11 cellular contexts compared by ENCODE assay signal in the genomic region with DNA sequence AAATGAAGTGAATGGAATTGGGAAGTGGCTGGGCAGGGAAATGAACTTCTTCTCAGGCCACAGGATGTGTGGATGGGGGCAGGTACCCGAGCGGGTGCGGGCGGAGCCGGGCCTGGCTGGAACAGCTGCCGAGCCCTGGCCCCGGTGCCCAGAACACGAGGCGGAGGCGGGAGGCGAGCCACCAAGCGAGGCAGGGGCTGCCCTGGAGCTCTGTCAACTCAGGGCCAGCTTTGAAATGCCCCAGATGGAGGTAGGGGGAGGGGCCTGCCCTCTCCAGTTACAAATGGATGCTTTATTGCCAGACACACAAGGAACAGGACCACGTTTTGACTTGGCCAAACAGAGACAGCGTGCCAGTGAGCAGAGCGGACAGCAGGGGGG.
A peak's percentile ranks its signal among the peaks of the same experiment; 100 is the strongest.
DNase-seq lines count a peak whose midpoint lies in the region; ATAC-seq and TF ChIP-seq lines count a peak whose summit lies in the region.
"Had no signal": no experiment of that assay in that cellular context is flagged by ENCODE, and none has a peak within 500 bp of the region (broad histone marks: within the 10 kb centered on the region; RNA-seq: fewer than 3 reads in every experiment).

No MANE protein-coding gene starts in this region.

- ATAC-seq in GM21619 (IDR thresholded peaks at IDR 0.05; ENCODE audit: unreplicated experiment) = no peak
- ATAC-seq: HCT116 had no signal

- H3K9me2 ChIP-seq in hepatocyte (replicated peaks; ENCODE audit: insufficient read depth) = no peaks in the 10 kb centered on the region

- no peak overlapping the region for H2AFZ ChIP-seq in hepatocyte

- H3K27me3 ChIP-seq in hepatocyte (no peaks in the 10 kb centered on the region), skeletal muscle satellite cell (ENCODE audit: control insufficient read depth, insufficient read depth, low read length) (no peaks in the 10 kb centered on the region)

- H3K9ac ChIP-seq in skeletal muscle satellite cell (ENCODE audit: low read depth, low read length) = peak overlapping the region; percentile 68

- H3K9me3 ChIP-seq in hepatocyte (ENCODE audit: low read depth) (no peaks in the 10 kb centered on the region), skeletal muscle satellite cell (replicated peaks; ENCODE audit: low read length) (no peaks in the 10 kb centered on the region)

- H3K4me2 ChIP-seq in hepatocyte (no peak overlapping the region), skeletal muscle satellite cell (ENCODE audit: low read length) (peak overlapping the region; percentile 50)

- no peaks in the 10 kb centered on the region for H3K79me2 ChIP-seq in hepatocyte

- no peaks in the 10 kb centered on the region for H3K36me3 ChIP-seq in hepatocyte (replicated peaks; ENCODE audit: insufficient read depth, low read depth)
- peaks cover 3% of the 10 kb centered on the region for H3K36me3 ChIP-seq in skeletal muscle satellite cell (ENCODE audit: insufficient read depth, low read length)

- H3K4me3 ChIP-seq in hepatocyte (no peak overlapping the region), skeletal muscle satellite cell (ENCODE audit: low read length) (peak overlapping the region; percentile 15)

- H3K27ac ChIP-seq in hepatocyte = peak overlapping the region; percentile 80

- in situ Hi-C loops in G401 (cut with HindIII; ENCODE audit: low sequenced_read_pairs) = no loop called here

- no peaks in the 10 kb centered on the region for H4K20me1 ChIP-seq in hepatocyte (ENCODE audit: insufficient read depth, poor library complexity, severe bottlenecking)

- peak; percentile 65 for DNase-seq in G401 (ENCODE audit: low spot score)
- peak; percentile 51 for DNase-seq in UCSD-AML1 (lab: John Stamatoyannopoulos, UW; ENCODE audit: unreplicated experiment)
- no peak for DNase-seq in hepatocyte (ENCODE audit: low spot score)
- DNase-seq in iPS-NIHi7 (ENCODE audit: extremely low spot score) = no peak
- no peak for DNase-seq in HK-2 (ENCODE audit: unreplicated experiment)
- no peak for DNase-seq in AG08395 (ENCODE audit: low spot score)
- DNase-seq: activated naive CD4-positive, alpha-beta T cell treated with anti-CD3 and anti-CD28 coated beads, Interleukin-2, amount 50 U/mL, for 16 hours; SW 1271 had no signal

- no peak for TF ChIP-seq CTCF in hepatocyte (IDR thresholded peaks at IDR 0.05; ENCODE audit: poor library complexity)

- 67% methylated on average over 15 of the region's 15 CpGs for WGBS in hepatocyte (ENCODE audit: low lambda C conversion rate, missing lambda C conversion rate)

- H3K4me1 ChIP-seq in hepatocyte (ENCODE audit: insufficient read depth) (no peaks in the 10 kb centered on the region), skeletal muscle satellite cell (ENCODE audit: control insufficient read depth, insufficient read depth, low read length) (peaks cover 29% of the 10 kb centered on the region)

Comparison
In these comparisons a context has a peak if more than half of its experiments do, and no peak if none do; other contexts are left out.
1. DNase-seq: peak in G401 (single experiment) and UCSD-AML1 (single experiment); none in hepatocyte (single experiment), iPS-NIHi7 (single experiment), HK-2 (single experiment) and AG08395 (single experiment).